8 cellular contexts compared by ENCODE assay signal in genomic region chr13:23375007-23375971, GRCh38. TPM values are rescaled to one million over a fixed set of nuclear protein-coding genes. Genes with fewer than 3 reads are reported as not detected.
DNase-seq lines count a peak whose midpoint lies in the region; ATAC-seq and TF ChIP-seq lines count a peak whose summit lies in the region.

No MANE protein-coding gene starts in this region.

- peaks cover 13% of the 10 kb centered on the region for H3K4me1 ChIP-seq in ectodermal cell (ENCODE audit: control insufficient read depth, insufficient read depth, low read length)

- H3K36me3 ChIP-seq in ectodermal cell (ENCODE audit: control insufficient read depth, insufficient read depth, low read length) = peaks cover 7% of the 10 kb centered on the region

- peak overlapping the region; percentile 73 for H3K4me3 Mint-ChIP-seq in activated CD8-positive, alpha-beta T cell treated with anti-CD3 and anti-CD28 coated beads for 36 hours

- no peak for TF ChIP-seq CTCF in activated CD8-positive, alpha-beta T cell treated with anti-CD3 and anti-CD28 coated beads for 36 hours (IDR thresholded peaks at IDR 0.05)

- peaks cover 26% of the 10 kb centered on the region for H3K36me3 Mint-ChIP-seq in activated CD8-positive, alpha-beta T cell treated with anti-CD3 and anti-CD28 coated beads for 36 hours (ENCODE audit: low read depth)

- peaks cover 66% of the 10 kb centered on the region for H3K4me1 Mint-ChIP-seq in activated CD8-positive, alpha-beta T cell treated with anti-CD3 and anti-CD28 coated beads for 36 hours (ENCODE audit: low read depth)

- peak overlapping the region; percentile 71 for H3K4me3 ChIP-seq in ectodermal cell (ENCODE audit: insufficient read depth, low read depth, low read length)

- WGBS in ectodermal cell, 2 experiments = 1% methylated on average over 116 of the region's 116 CpGs

- H3K27ac Mint-ChIP-seq in activated CD8-positive, alpha-beta T cell treated with anti-CD3 and anti-CD28 coated beads for 36 hours = peak overlapping the region; percentile 52

- no peaks in the 10 kb centered on the region for H3K27me3 ChIP-seq in ectodermal cell (ENCODE audit: control insufficient read depth, insufficient read depth, low read length, poor library complexity, severe bottlenecking)

- DNase-seq in CD1c-positive myeloid dendritic cell (ENCODE audit: extremely low spot score) (peak; percentile 97), NCI-H82 (lab: John Stamatoyannopoulos, UW) (peak; percentile 98), lung microvascular endothelial cell (ENCODE audit: low read depth in 2 of 2) (peak; percentile 97)
- DNase-seq in activated CD8-positive, alpha-beta T cell treated with anti-CD3 and anti-CD28 coated beads for 36 hours = peak; percentile 97
- peak; percentile 97 to 99 (median 98) for DNase-seq in stimulated activated CD4-positive, alpha-beta T cell treated with anti-CD3 and anti-CD28 coated beads, TNF-alpha, amount 100 ng/mL, for 4 hours (ENCODE audit: low read depth in 3 of 3)

- intact Hi-C loops in activated CD8-positive, alpha-beta T cell treated with anti-CD3 and anti-CD28 coated beads for 36 hours (cut with micrococcal nuclease) = no loop called here

- no peaks in the 10 kb centered on the region for H3K27me3 Mint-ChIP-seq in activated CD8-positive, alpha-beta T cell treated with anti-CD3 and anti-CD28 coated beads for 36 hours

- H3K9me3 ChIP-seq in ectodermal cell (ENCODE audit: control insufficient read depth, low read length) = no peaks in the 10 kb centered on the region

- CTCF ChIA-PET in activated CD8-positive, alpha-beta T cell treated with anti-CD3 and anti-CD28 coated beads for 36 hours (lab: Charles Lee) = interaction anchor here (0.9 kb wide), 1 partner anchor 13 kb away, joined by 5 read pairs; no protein-coding TSS in a partner anchor

- ATAC-seq in GM19397 (IDR thresholded peaks at IDR 0.05; ENCODE audit: unreplicated experiment) = peak; percentile 88
- peak; percentile 56 for ATAC-seq in HG03565 (IDR thresholded peaks at IDR 0.05; ENCODE audit: unreplicated experiment)
- peak; percentile 92 for ATAC-seq in activated CD8-positive, alpha-beta T cell treated with anti-CD3 and anti-CD28 coated beads for 36 hours

- POLR2A ChIA-PET in activated CD8-positive, alpha-beta T cell treated with anti-CD3 and anti-CD28 coated beads for 36 hours (lab: Charles Lee) = interaction anchor here (1.1 kb wide), 1 partner anchor 11 kb away, joined by 3 read pairs; no protein-coding TSS in a partner anchor

- no peaks in the 10 kb centered on the region for H3K9me3 Mint-ChIP-seq in activated CD8-positive, alpha-beta T cell treated with anti-CD3 and anti-CD28 coated beads for 36 hours

- no peak overlapping the region for H3K27ac ChIP-seq in ectodermal cell (ENCODE audit: insufficient read depth, low read depth, low read length, poor library complexity, severe bottlenecking)

RNA-seq across cellular contexts. Expression of gene SACS, which starts 58.2 kb away (rescaled TPM):
- 10 to 100 TPM; 39.2 to 46.4 TPM for total RNA-seq in activated CD8-positive, alpha-beta T cell treated with anti-CD3 and anti-CD28 coated beads for 36 hours
- polyA plus RNA-seq in ectodermal cell (2013, experiment 1 of 4) = 26.7 TPM
- polyA plus RNA-seq in ectodermal cell (2013, experiment 2 of 4) = 32.0 TPM
- polyA plus RNA-seq in ectodermal cell (2013, experiment 3 of 4) = 27.6 TPM
- 31.4 TPM for polyA plus RNA-seq in ectodermal cell (2013, experiment 4 of 4)
- 22.7 and 26.2 TPM in 2 replicates for total RNA-seq in lung microvascular endothelial cell
